In the genomic region with DNA sequence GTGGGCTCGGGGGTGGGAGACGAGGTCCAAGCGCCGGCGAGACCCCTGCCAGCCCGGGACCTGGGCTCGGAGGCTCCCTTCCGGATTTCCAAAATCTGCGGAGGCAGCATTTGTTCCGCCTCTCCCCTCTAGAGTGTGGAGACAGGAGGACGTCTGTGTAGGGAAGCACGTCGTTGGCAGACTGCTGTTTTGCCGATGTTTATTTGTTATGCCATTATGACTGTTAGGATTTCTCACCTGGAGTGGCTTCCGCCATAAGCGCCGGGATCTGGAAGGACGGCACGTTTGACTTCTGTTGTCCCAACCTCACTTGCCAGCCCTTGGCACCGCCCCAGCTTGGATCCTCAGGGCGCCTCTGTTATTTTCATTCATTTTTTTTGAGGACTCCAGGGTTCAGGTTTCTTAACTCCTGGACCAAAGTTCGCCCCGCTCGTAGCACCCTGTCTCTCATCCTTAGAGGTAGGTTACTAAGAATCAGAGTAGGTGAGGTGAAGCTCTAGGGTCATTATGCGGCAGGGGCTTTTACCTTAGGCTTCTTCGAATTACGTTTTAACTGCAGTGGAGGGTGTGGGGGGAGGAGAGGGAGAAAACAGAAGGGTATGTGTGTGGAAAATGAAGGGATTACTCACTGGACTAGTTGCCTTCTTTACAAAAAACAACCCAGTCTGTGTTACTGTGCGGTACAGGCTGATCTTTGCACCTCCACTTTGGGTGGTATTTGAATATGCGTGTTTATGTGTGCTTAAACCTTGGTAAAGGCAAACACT, we compare ENCODE assay signal across 8 cellular contexts. TPM values are rescaled to one million over a fixed set of nuclear protein-coding genes. Genes with fewer than 3 reads are reported as not detected.
DNase-seq lines count a peak whose midpoint lies in the region; ATAC-seq and TF ChIP-seq lines count a peak whose summit lies in the region.

No MANE protein-coding gene starts in this region.

- no peak overlapping the region for H3K27ac ChIP-seq in cardiac muscle cell

- peak overlapping the region; percentile 81 for H3K4me3 Mint-ChIP-seq in activated T-cell treated with anti-CD3 and anti-CD28 coated beads, Interleukin-2, amount 50 U/mL, for 4 hours

- in situ Hi-C loops in Caki2 (cut with HindIII; ENCODE audit: low pct_unique_long_range_greater_than_20kb, low sequenced_read_pairs) = no loop called here

- H3K27me3 Mint-ChIP-seq in activated T-cell treated with anti-CD3 and anti-CD28 coated beads, Interleukin-2, amount 50 U/mL, for 4 hours (ENCODE audit: low read depth) = peaks cover 30% of the 10 kb centered on the region

- intact Hi-C loops in posterior vena cava (cut with DNase I) = loop anchor here in 1 of 2 donors (10.0 kb wide), 1 partner anchor 290 kb away; no protein-coding TSS in a partner anchor

- H3K36me3 ChIP-seq in cardiac muscle cell = no peaks in the 10 kb centered on the region

- no peaks in the 10 kb centered on the region for H3K4me1 ChIP-seq in cardiac muscle cell (ENCODE audit: low read depth)

- ATAC-seq in GM21381 (IDR thresholded peaks at IDR 0.05; ENCODE audit: unreplicated experiment) = peak; percentile 12
- ATAC-seq in activated T-cell treated with anti-CD3 and anti-CD28 coated beads, Interleukin-2, amount 50 U/mL, for 4 hours = peak; percentile 32 to 39

- no peaks in the 10 kb centered on the region for H3K9me3 ChIP-seq in cardiac muscle cell (ENCODE audit: low read depth)

- DNase-seq in Caki2 (ENCODE audit: low read depth) = peak; percentile 72
- peak; percentile 74 for DNase-seq in NCI-H2029 (lab: John Stamatoyannopoulos, UW)
- no peak for DNase-seq in activated T-cell treated with anti-CD3 and anti-CD28 coated beads, Interleukin-2, amount 50 U/mL, for 4 hours
- peak in 1 of 2 donors; percentile 58 for DNase-seq in cardiac muscle cell (ENCODE audit: low read depth in 1 of 2, low spot score in 1 of 2)
- DNase-seq in posterior vena cava (ENCODE audit: low spot score) = peak; percentile 88
- DNase-seq in T-helper 9 cell = no peak
- DNase-seq in stimulated activated naive CD4-positive, alpha-beta T cell treated with Interleukin-2 at 50 U/mL for 16 hours (lab: John Stamatoyannopoulos, UW) = no peak

- TF ChIP-seq CTCF in cardiac muscle cell (IDR thresholded peaks at IDR 0.05; ENCODE audit: low read depth, low read length) = no peak

- H3K4me3 ChIP-seq in cardiac muscle cell = peak overlapping the region; percentile 44

- H3K4me1 Mint-ChIP-seq in activated T-cell treated with anti-CD3 and anti-CD28 coated beads, Interleukin-2, amount 50 U/mL, for 4 hours (ENCODE audit: low read depth) = peaks cover 10% of the 10 kb centered on the region

- H3K9me3 Mint-ChIP-seq in activated T-cell treated with anti-CD3 and anti-CD28 coated beads, Interleukin-2, amount 50 U/mL, for 4 hours = no peaks in the 10 kb centered on the region

- H3K36me3 Mint-ChIP-seq in activated T-cell treated with anti-CD3 and anti-CD28 coated beads, Interleukin-2, amount 50 U/mL, for 4 hours (ENCODE audit: insufficient read depth) = no peaks in the 10 kb centered on the region

- H3K27me3 ChIP-seq in cardiac muscle cell = no peaks in the 10 kb centered on the region

RNA-seq across cellular contexts. Expression of a gene that starts 0.5 kb away (rescaled TPM):
- total RNA-seq in Caki2 (2014; rRNA removed; shearing (Covaris generic); ENCODE audit: low replicate concordance) = 21.7 and 30.3 TPM in 2 replicates
- under 1 TPM; 0.16 to 0.25 (median 0.22) TPM for total RNA-seq in activated T-cell treated with anti-CD3 and anti-CD28 coated beads, Interleukin-2, amount 50 U/mL, for 4 hours
- 46.7 and 59.0 TPM in 2 replicates for total RNA-seq in cardiac muscle cell
- polyA plus RNA-seq in cardiac muscle cell = 36.6 and 42.3 TPM in 2 replicates
- 10 to 100 TPM; 45.5 to 52.0 TPM for total RNA-seq in posterior vena cava

Comparison
In these comparisons a context has a peak if more than half of its experiments do, and no peak if none do; other contexts are left out.
1. DNase-seq: peak in Caki2 (single experiment), NCI-H2029 (single experiment) and posterior vena cava (single experiment); none in activated T-cell treated with anti-CD3 and anti-CD28 coated beads, Interleukin-2, amount 50 U/mL, for 4 hours (single experiment), T-helper 9 cell (single experiment) and stimulated activated naive CD4-positive, alpha-beta T cell treated with Interleukin-2 at 50 U/mL for 16 hours (single experiment).
2. RNA of a gene that starts 0.5 kb away (total RNA-seq): 46.7 to 59.0 TPM in cardiac muscle cell, 45.5 to 52.0 TPM in posterior vena cava and 21.7 to 30.3 TPM in Caki2; 0.16 to 0.25 TPM in activated T-cell treated with anti-CD3 and anti-CD28 coated beads, Interleukin-2, amount 50 U/mL, for 4 hours; every median in the first group is over 10 times any median in the second.